In genomic region chr9:93183106-93183662, GRCh38 we compare ENCODE assay signal across 11 cellular contexts. TPM values are rescaled to one million over a fixed set of nuclear protein-coding genes. Genes with fewer than 3 reads are reported as not detected.
DNase-seq lines count a peak whose midpoint lies in the region; ATAC-seq and TF ChIP-seq lines count a peak whose summit lies in the region.
"Had no signal": no experiment of that assay in that cellular context is flagged by ENCODE, and none has a peak within 500 bp of the region (broad histone marks: within the 10 kb centered on the region; RNA-seq: fewer than 3 reads in every experiment).

No MANE protein-coding gene starts in this region.

- BruUV-seq in MCF 10A (replicated peaks; lab: Mats Ljungman, UMichigan): no TSS peak

- no peak overlapping the region for H3K27ac ChIP-seq in breast epithelium
- H3K27ac ChIP-seq in ascending aorta: no peak overlapping the region
- H3K27ac ChIP-seq in mucosa of rectum (ENCODE audit: low read depth in 2 of 2, low read length in 2 of 2): no peak overlapping the region
- H3K27ac ChIP-seq in thoracic aorta: no peak overlapping the region

- ATAC-seq in thoracic aorta (ENCODE audit: insufficient number of reproducible peaks, low FRiP score, low read depth): no peak
- no peak for ATAC-seq in HG02938 (IDR thresholded peaks at IDR 0.05; ENCODE audit: unreplicated experiment)

- H3K27ac Mint-ChIP-seq in MCF 10A (ENCODE audit: low read depth, unreplicated experiment): no peak overlapping the region

- DNase-seq in breast epithelium (ENCODE audit: low spot score in 2 of 2): no peak
- no peak for DNase-seq in MCF 10A (ENCODE audit: unreplicated experiment)
- no peak for DNase-seq in ascending aorta (ENCODE audit: low spot score in 2 of 2)
- DNase-seq in thoracic aorta (ENCODE audit: low spot score): no peak
- DNase-seq in inferior parietal cortex (ENCODE audit: extremely low spot score): no peak
- DNase-seq in stimulated activated CD4-positive, alpha-beta T cell treated with anti-CD3 and anti-CD28 coated beads, Interleukin-12 subunit alpha, Interleukin-12 subunit beta, amount 100 ng/mL, for 4 hours: no peak
- DNase-seq: AML-193, NCI-H1048 had no signal

- no peak for TF ChIP-seq POLR2A in breast epithelium (IDR thresholded peaks at IDR 0.05)

- no peaks in the 10 kb centered on the region for H3K27me3 Mint-ChIP-seq in MCF 10A (ENCODE audit: insufficient read depth, unreplicated experiment)

- H3K4me1 ChIP-seq in breast epithelium: peaks cover 0 to 4% of the 10 kb centered on the region in 2 donors
- peaks cover 7 to 12% of the 10 kb centered on the region in 2 donors for H3K4me1 ChIP-seq in ascending aorta
- H3K4me1 ChIP-seq in mucosa of rectum (ENCODE audit: control insufficient read depth in 2 of 2, insufficient read depth in 2 of 2, low read length in 2 of 2): peaks cover 26 to 34% of the 10 kb centered on the region in 2 donors
- H3K4me1 ChIP-seq in thoracic aorta (ENCODE audit: control insufficient read depth in 1 of 2, low read depth in 2 of 2): peaks cover 4 to 16% of the 10 kb centered on the region in 2 donors

- H3K9ac ChIP-seq in mucosa of rectum (ENCODE audit: low read depth in 1 of 2, low read length in 2 of 2): peak overlapping the region in 1 of 2 donors; percentile 65

- H3K36me3 ChIP-seq in breast epithelium: no peaks in the 10 kb centered on the region
- no peaks in the 10 kb centered on the region for H3K36me3 ChIP-seq in ascending aorta
- H3K36me3 ChIP-seq in mucosa of rectum (ENCODE audit: control insufficient read depth in 2 of 2, insufficient read depth in 2 of 2, low read length in 2 of 2): no peaks in the 10 kb centered on the region
- no peaks in the 10 kb centered on the region for H3K36me3 ChIP-seq in thoracic aorta
- H3K36me3 ChIP-seq: Peyer's patch had no signal

- H3K4me3 ChIP-seq in breast epithelium: peak overlapping the region in 2 of 3 donors; percentile 61 to 87
- H3K4me3 ChIP-seq in ascending aorta: peak overlapping the region; percentile 59 to 67
- H3K4me3 ChIP-seq in mucosa of rectum (ENCODE audit: low read length in 2 of 2): peak overlapping the region; percentile 67 to 72
- peak overlapping the region; percentile 66 for H3K4me3 ChIP-seq in thoracic aorta

- H3K4me3 Mint-ChIP-seq in MCF 10A (ENCODE audit: unreplicated experiment): no peak overlapping the region

- H3K36me3 Mint-ChIP-seq in MCF 10A (ENCODE audit: insufficient read depth, unreplicated experiment): peaks cover 5% of the 10 kb centered on the region

- H3K4me1 Mint-ChIP-seq in MCF 10A (ENCODE audit: insufficient read depth, unreplicated experiment): no peaks in the 10 kb centered on the region

- H3K9me3 ChIP-seq in breast epithelium (no peaks in the 10 kb centered on the region), ascending aorta (no peaks in the 10 kb centered on the region), mucosa of rectum (ENCODE audit: control insufficient read depth in 2 of 2, low read length in 2 of 2) (no peaks in the 10 kb centered on the region), thoracic aorta (no peaks in the 10 kb centered on the region)
- H3K9me3 ChIP-seq: Peyer's patch had no signal

- H3K9me3 Mint-ChIP-seq in MCF 10A (ENCODE audit: unreplicated experiment): no peaks in the 10 kb centered on the region

- H3K27me3 ChIP-seq in breast epithelium (peaks cover 0 to 2% of the 10 kb centered on the region in 2 donors), ascending aorta (no peaks in the 10 kb centered on the region), mucosa of rectum (ENCODE audit: control insufficient read depth in 2 of 2, insufficient read depth in 2 of 2, low read length in 2 of 2) (peaks cover 3 to 6% of the 10 kb centered on the region in 2 donors), thoracic aorta (replicated peaks; ENCODE audit: insufficient read depth) (no peaks in the 10 kb centered on the region)
- H3K27me3 ChIP-seq: Peyer's patch had no signal

- CTCF ChIA-PET in MCF 10A (lab: Yijun Ruan, JAX): interaction anchor here (0.6 kb wide), 1 partner anchor 1035 kb away, joined by 3 read pairs; no protein-coding TSS in a partner anchor

- intact Hi-C loops in breast epithelium (cut with DNase I; ENCODE audit: low total_unique reads) (no loop called here), MCF 10A (cut with micrococcal nuclease) (no loop called here), ascending aorta (cut with DNase I) (no loop called here)

- POLR2A ChIA-PET in MCF 10A (lab: Yijun Ruan, JAX): no interaction called here

- no peak for TF ChIP-seq CTCF in breast epithelium (IDR thresholded peaks at IDR 0.05)
- TF ChIP-seq CTCF in MCF 10A (IDR thresholded peaks at IDR 0.05; ENCODE audit: unreplicated experiment): no peak
- no peak for TF ChIP-seq CTCF in ascending aorta (IDR thresholded peaks at IDR 0.05)
- no peak for TF ChIP-seq CTCF in thoracic aorta (IDR thresholded peaks at IDR 0.05)

RNA-seq across cellular contexts. Expression of gene WNK2, which starts 0.8 kb away (rescaled TPM):
- total RNA-seq in breast epithelium (10 to 100 TPM in 1 of 3 donors, 1 to 10 TPM in 1, not detected in 1; 9.1 to 28.5 TPM), MCF 10A (2022) (0.07 and 0.29 TPM in 2 replicates), ascending aorta (not detected), thoracic aorta (1 to 10 TPM in 1 of 2 donors, under 1 TPM in 1; 0.95 to 4.7 TPM)

RNA-seq across cellular contexts. Expression of gene NINJ1, which starts 49.1 kb away (rescaled TPM):
- total RNA-seq in breast epithelium: 100 to 1,000 TPM in 2 of 3 donors, 10 to 100 TPM in 1; 89.8 to 109 (median 109) TPM
- 51.0 and 64.7 TPM in 2 replicates for total RNA-seq in MCF 10A (2022)
- total RNA-seq in ascending aorta: 156 TPM
- 100 to 1,000 TPM in 1 of 2 donors, 10 to 100 TPM in 1; 71.2 to 194 TPM for total RNA-seq in thoracic aorta
